ENCODE assay signal across 1 cellular context in the genomic region with DNA sequence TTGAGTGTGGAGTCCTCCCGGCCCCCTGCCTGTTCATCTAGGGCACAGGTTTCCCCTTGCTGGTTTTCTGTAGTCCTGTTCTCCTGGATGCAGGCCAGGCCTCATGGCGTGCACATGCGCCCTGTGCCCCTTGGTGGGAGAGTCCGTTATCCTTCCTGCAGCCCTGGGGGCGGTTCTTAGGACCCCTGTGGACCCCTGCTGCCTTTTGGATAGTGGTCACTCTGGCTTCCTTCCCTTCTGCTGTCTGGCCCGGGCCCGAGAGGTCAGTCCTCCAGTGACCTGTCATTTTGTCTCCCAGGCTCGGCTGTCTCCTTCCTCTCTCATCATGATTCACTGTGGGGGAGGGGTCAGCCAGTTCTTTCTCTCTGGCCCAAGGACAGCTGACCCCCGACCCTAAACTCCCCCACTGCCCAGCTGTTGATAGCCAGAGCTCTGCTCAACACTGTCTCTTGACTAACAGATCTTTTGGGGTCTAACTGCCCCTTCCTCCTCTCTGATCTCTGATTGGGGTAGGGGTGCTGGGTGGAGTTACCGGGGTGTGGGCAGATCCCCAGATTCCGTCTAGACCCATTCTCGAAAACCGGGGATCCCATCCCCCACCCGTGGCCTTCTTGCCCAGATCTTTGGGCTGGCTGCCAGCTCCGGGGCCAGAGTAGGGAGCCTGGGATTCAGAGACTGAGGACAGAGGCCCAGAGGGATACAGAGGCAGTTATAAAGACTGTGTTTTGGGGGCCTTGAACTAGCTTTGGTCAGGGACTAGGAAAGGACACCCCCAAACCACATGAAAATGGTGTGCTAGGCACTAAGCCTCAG.
TF ChIP-seq lines count a peak whose summit lies in the region.

No MANE protein-coding gene starts in this region.

TF ChIP-seq in HepG2, 621 proteins besides CTCF, POLR2A, EP300 and RAD21:
- no peak for TF ChIP-seq MIXL1 (CRISPR knock-in tag; IDR thresholded peaks at IDR 0.05)
- no peak for TF ChIP-seq ZFY (CRISPR knock-in tag; IDR thresholded peaks at IDR 0.05)
- TF ChIP-seq, protein P1, sequence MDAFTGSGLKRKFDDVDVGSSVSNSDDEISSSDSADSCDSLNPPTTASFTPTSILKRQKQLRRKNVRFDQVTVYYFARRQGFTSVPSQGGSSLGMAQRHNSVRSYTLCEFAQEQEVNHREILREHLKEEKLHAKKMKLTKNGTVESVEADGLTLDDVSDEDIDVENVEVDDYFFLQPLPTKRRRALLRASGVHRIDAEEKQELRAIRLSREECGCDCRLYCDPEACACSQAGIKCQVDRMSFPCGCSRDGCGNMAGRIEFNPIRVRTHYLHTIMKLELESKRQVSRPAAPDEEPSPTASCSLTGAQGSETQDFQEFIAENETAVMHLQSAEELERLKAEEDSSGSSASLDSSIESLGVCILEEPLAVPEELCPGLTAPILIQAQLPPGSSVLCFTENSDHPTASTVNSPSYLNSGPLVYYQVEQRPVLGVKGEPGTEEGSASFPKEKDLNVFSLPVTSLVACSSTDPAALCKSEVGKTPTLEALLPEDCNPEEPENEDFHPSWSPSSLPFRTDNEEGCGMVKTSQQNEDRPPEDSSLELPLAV (CRISPR knock-in tag; conservative IDR thresholded peaks at IDR 0.05; ENCODE audit: low read depth): no peak
- TF ChIP-seq, protein P2, sequence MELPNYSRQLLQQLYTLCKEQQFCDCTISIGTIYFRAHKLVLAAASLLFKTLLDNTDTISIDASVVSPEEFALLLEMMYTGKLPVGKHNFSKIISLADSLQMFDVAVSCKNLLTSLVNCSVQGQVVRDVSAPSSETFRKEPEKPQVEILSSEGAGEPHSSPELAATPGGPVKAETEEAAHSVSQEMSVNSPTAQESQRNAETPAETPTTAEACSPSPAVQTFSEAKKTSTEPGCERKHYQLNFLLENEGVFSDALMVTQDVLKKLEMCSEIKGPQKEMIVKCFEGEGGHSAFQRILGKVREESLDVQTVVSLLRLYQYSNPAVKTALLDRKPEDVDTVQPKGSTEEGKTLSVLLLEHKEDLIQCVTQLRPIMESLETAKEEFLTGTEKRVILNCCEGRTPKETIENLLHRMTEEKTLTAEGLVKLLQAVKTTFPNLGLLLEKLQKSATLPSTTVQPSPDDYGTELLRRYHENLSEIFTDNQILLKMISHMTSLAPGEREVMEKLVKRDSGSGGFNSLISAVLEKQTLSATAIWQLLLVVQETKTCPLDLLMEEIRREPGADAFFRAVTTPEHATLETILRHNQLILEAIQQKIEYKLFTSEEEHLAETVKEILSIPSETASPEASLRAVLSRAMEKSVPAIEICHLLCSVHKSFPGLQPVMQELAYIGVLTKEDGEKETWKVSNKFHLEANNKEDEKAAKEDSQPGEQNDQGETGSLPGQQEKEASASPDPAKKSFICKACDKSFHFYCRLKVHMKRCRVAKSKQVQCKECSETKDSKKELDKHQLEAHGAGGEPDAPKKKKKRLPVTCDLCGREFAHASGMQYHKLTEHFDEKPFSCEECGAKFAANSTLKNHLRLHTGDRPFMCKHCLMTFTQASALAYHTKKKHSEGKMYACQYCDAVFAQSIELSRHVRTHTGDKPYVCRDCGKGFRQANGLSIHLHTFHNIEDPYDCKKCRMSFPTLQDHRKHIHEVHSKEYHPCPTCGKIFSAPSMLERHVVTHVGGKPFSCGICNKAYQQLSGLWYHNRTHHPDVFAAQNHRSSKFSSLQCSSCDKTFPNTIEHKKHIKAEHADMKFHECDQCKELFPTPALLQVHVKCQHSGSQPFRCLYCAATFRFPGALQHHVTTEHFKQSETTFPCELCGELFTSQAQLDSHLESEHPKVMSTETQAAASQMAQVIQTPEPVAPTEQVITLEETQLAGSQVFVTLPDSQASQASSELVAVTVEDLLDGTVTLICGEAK (IDR thresholded peaks at IDR 0.05): no peak
- TF ChIP-seq, protein P2 (CRISPR knock-in tag; IDR thresholded peaks at IDR 0.05): no peak
- TF ChIP-seq, protein P3, sequence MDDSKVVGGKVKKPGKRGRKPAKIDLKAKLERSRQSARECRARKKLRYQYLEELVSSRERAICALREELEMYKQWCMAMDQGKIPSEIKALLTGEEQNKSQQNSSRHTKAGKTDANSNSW (CRISPR knock-in tag; IDR thresholded peaks at IDR 0.05; ENCODE audit: borderline replicate concordance): no peak
- no peak for TF ChIP-seq DNMT1 (CRISPR knock-in tag; IDR thresholded peaks at IDR 0.05)
- TF ChIP-seq ZNF557 (CRISPR knock-in tag; IDR thresholded peaks at IDR 0.05): no peak
- TF ChIP-seq, protein P4, sequence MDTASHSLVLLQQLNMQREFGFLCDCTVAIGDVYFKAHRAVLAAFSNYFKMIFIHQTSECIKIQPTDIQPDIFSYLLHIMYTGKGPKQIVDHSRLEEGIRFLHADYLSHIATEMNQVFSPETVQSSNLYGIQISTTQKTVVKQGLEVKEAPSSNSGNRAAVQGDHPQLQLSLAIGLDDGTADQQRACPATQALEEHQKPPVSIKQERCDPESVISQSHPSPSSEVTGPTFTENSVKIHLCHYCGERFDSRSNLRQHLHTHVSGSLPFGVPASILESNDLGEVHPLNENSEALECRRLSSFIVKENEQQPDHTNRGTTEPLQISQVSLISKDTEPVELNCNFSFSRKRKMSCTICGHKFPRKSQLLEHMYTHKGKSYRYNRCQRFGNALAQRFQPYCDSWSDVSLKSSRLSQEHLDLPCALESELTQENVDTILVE (CRISPR knock-in tag; IDR thresholded peaks at IDR 0.05): no peak
